In genomic region chr12:48261773-48262172, GRCh38 we compare ENCODE assay signal across 1 cellular context.
"Had no signal": no experiment of that assay in that cellular context is flagged by ENCODE, and none has a peak within 500 bp of the region (broad histone marks: within the 10 kb centered on the region; RNA-seq: fewer than 3 reads in every experiment).

No MANE protein-coding gene starts in this region.

- H3K4me3 ChIP-seq: GM12878 had no signal

- ATAC-seq: GM12878 had no signal
